ENCODE assay signal across 10 cellular contexts in the genomic region with DNA sequence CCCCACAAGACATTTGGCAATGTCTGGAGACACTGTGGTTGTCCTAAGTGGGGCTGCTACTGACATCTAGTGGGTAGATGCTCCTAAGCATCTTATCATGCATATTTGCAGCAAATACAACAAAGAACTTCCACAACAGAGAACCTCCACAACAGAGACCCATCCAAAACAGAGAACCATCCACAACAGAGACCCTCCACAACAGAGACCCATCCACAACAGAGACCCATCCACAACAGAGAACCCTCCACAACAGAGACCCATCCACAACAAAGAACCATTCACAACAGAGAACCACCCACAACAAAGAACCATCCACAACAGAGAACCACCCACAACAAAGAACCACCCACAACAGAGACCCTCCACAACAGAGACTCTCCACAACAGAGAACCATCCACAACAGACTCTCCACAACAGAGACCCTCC. TPM values are rescaled to one million over a fixed set of nuclear protein-coding genes. Genes with fewer than 3 reads are reported as not detected.
DNase-seq lines count a peak whose midpoint lies in the region; ATAC-seq lines count a peak whose summit lies in the region.
"Had no signal": no experiment of that assay in that cellular context is flagged by ENCODE, and none has a peak within 500 bp of the region (broad histone marks: within the 10 kb centered on the region; RNA-seq: fewer than 3 reads in every experiment).

No MANE protein-coding gene starts in this region.

- peak; percentile 65 to 78 for ATAC-seq in activated T-cell treated with anti-CD3 and anti-CD28 coated beads, Interleukin-2, amount 50 U/mL, for 4 hours
- peak; percentile 75 to 77 for ATAC-seq in stimulated activated naive B cell treated with anti-CD40 and anti-IgM and Interleukin-4, amounts not matched to agents 10 μg/mL and 1 μg/mL and 100 μg/mL, for 72 hours (replicated peaks)
- ATAC-seq in HG03108 (IDR thresholded peaks at IDR 0.05; ENCODE audit: unreplicated experiment) (no peak), HG02588 (IDR thresholded peaks at IDR 0.05; ENCODE audit: unreplicated experiment) (no peak)

- DNase-seq in NOMO-1 treated with DMSO at 0.1 percent for 48 hours (lab: John Stamatoyannopoulos, UW; ENCODE audit: unreplicated experiment) (peak; percentile 31), NOMO-1 treated with dmso at 0.1 percent for 144 hours (lab: John Stamatoyannopoulos, UW; ENCODE audit: unreplicated experiment) (no peak), LHCN-M2 (ENCODE audit: low read depth) (peak; percentile 44), hepatic stellate cell (ENCODE audit: low spot score) (peak; percentile 31)
- DNase-seq in activated T-cell treated with anti-CD3 and anti-CD28 coated beads, Interleukin-2, amount 50 U/mL, for 4 hours, result peak; percentile 27
- DNase-seq in stimulated activated naive B cell treated with anti-CD40 and anti-IgM and Interleukin-4, amounts not matched to agents 10 μg/mL and 1 μg/mL and 100 μg/mL, for 72 hours, result no peak

- peaks cover 9% of the 10 kb centered on the region for H3K4me1 Mint-ChIP-seq in activated T-cell treated with anti-CD3 and anti-CD28 coated beads, Interleukin-2, amount 50 U/mL, for 4 hours (ENCODE audit: low read depth)
- peaks cover 5 to 8% of the 10 kb centered on the region in 2 donors for H3K4me1 Mint-ChIP-seq in stimulated activated naive B cell treated with anti-CD40 and anti-IgM and Interleukin-4, amounts not matched to agents 10 μg/mL and 1 μg/mL and 100 μg/mL, for 72 hours

- peak overlapping the region; percentile 52 for H3K27ac Mint-ChIP-seq in stimulated activated naive B cell treated with anti-CD40 and anti-IgM and Interleukin-4, amounts not matched to agents 10 μg/mL and 1 μg/mL and 100 μg/mL, for 72 hours
- H3K27ac Mint-ChIP-seq: dendritic cell treated with granulocyte-macrophage colony-stimulating factor and Interleukin-4, amounts not matched to agents 40 ng/mL and 50 ng/mL, for 4 days had no signal

- no peak overlapping the region for H3K4me3 Mint-ChIP-seq in activated T-cell treated with anti-CD3 and anti-CD28 coated beads, Interleukin-2, amount 50 U/mL, for 4 hours
- H3K4me3 Mint-ChIP-seq in stimulated activated naive B cell treated with anti-CD40 and anti-IgM and Interleukin-4, amounts not matched to agents 10 μg/mL and 1 μg/mL and 100 μg/mL, for 72 hours, result no peak overlapping the region
- H3K4me3 Mint-ChIP-seq: dendritic cell treated with granulocyte-macrophage colony-stimulating factor and Interleukin-4, amounts not matched to agents 40 ng/mL and 50 ng/mL, for 4 days had no signal

- H3K36me3 Mint-ChIP-seq in activated T-cell treated with anti-CD3 and anti-CD28 coated beads, Interleukin-2, amount 50 U/mL, for 4 hours (ENCODE audit: insufficient read depth), result peaks cover 43% of the 10 kb centered on the region
- H3K36me3 Mint-ChIP-seq in stimulated activated naive B cell treated with anti-CD40 and anti-IgM and Interleukin-4, amounts not matched to agents 10 μg/mL and 1 μg/mL and 100 μg/mL, for 72 hours, result peaks cover 34 to 61% of the 10 kb centered on the region in 2 donors

- no peaks in the 10 kb centered on the region for H3K9me3 Mint-ChIP-seq in activated T-cell treated with anti-CD3 and anti-CD28 coated beads, Interleukin-2, amount 50 U/mL, for 4 hours
- H3K9me3 Mint-ChIP-seq in stimulated activated naive B cell treated with anti-CD40 and anti-IgM and Interleukin-4, amounts not matched to agents 10 μg/mL and 1 μg/mL and 100 μg/mL, for 72 hours, result no peaks in the 10 kb centered on the region
- H3K9me3 Mint-ChIP-seq: dendritic cell treated with granulocyte-macrophage colony-stimulating factor and Interleukin-4, amounts not matched to agents 40 ng/mL and 50 ng/mL, for 4 days had no signal

- no peaks in the 10 kb centered on the region for H3K27me3 Mint-ChIP-seq in activated T-cell treated with anti-CD3 and anti-CD28 coated beads, Interleukin-2, amount 50 U/mL, for 4 hours (ENCODE audit: low read depth)
- no peaks in the 10 kb centered on the region for H3K27me3 Mint-ChIP-seq in stimulated activated naive B cell treated with anti-CD40 and anti-IgM and Interleukin-4, amounts not matched to agents 10 μg/mL and 1 μg/mL and 100 μg/mL, for 72 hours
- H3K27me3 Mint-ChIP-seq: dendritic cell treated with granulocyte-macrophage colony-stimulating factor and Interleukin-4, amounts not matched to agents 40 ng/mL and 50 ng/mL, for 4 days had no signal

RNA-seq across cellular contexts. Expression of gene ARPC5L, which starts 32.8 kb away (rescaled TPM):
- total RNA-seq in LHCN-M2 (2014; rRNA removed), result 37.6 and 39.0 TPM in 2 replicates
- polyA plus RNA-seq in LHCN-M2 (2012), result 45.8 TPM
- 100 to 1,000 TPM; 131 to 146 (median 146) TPM for total RNA-seq in activated T-cell treated with anti-CD3 and anti-CD28 coated beads, Interleukin-2, amount 50 U/mL, for 4 hours

RNA-seq across cellular contexts. Expression of gene RPL35, which starts 33.0 kb away (rescaled TPM):
- total RNA-seq in LHCN-M2 (2014; rRNA removed), result 2,204 and 2,858 TPM in 2 replicates
- polyA plus RNA-seq in LHCN-M2 (2012), result 3,257 TPM
- 1,000 to 10,000 TPM; 2,385 to 2,622 (median 2,487) TPM for total RNA-seq in activated T-cell treated with anti-CD3 and anti-CD28 coated beads, Interleukin-2, amount 50 U/mL, for 4 hours

RNA-seq across cellular contexts. Expression of gene WDR38, which starts 41.5 kb away (rescaled TPM):
- total RNA-seq in LHCN-M2 (2014; rRNA removed), result not detected in 2 replicates
- polyA plus RNA-seq in LHCN-M2 (2012), result not detected
- total RNA-seq in activated T-cell treated with anti-CD3 and anti-CD28 coated beads, Interleukin-2, amount 50 U/mL, for 4 hours, result not detected
- total RNA-seq: thoracic aorta had no signal

RNA-seq across cellular contexts. Expression of gene GOLGA1, which starts 46.1 kb away (rescaled TPM):
- 11.7 and 12.2 TPM in 2 replicates for total RNA-seq in LHCN-M2 (2014; rRNA removed)
- polyA plus RNA-seq in LHCN-M2 (2012), result 6.5 TPM
- 10 to 100 TPM; 13.0 to 15.4 (median 14.0) TPM for total RNA-seq in activated T-cell treated with anti-CD3 and anti-CD28 coated beads, Interleukin-2, amount 50 U/mL, for 4 hours

Comparison
In these comparisons a context has a peak if more than half of its experiments do, and no peak if none do; other contexts are left out.
1. DNase-seq: peak in NOMO-1 treated with DMSO at 0.1 percent for 48 hours (single experiment), LHCN-M2 (single experiment), activated T-cell treated with anti-CD3 and anti-CD28 coated beads, Interleukin-2, amount 50 U/mL, for 4 hours (single experiment) and hepatic stellate cell (single experiment); none in NOMO-1 treated with dmso at 0.1 percent for 144 hours (single experiment) and stimulated activated naive B cell treated with anti-CD40 and anti-IgM and Interleukin-4, amounts not matched to agents 10 μg/mL and 1 μg/mL and 100 μg/mL, for 72 hours (single experiment).
2. ATAC-seq: peak in activated T-cell treated with anti-CD3 and anti-CD28 coated beads, Interleukin-2, amount 50 U/mL, for 4 hours (2 of 2) and stimulated activated naive B cell treated with anti-CD40 and anti-IgM and Interleukin-4, amounts not matched to agents 10 μg/mL and 1 μg/mL and 100 μg/mL, for 72 hours (2 of 2); none in HG03108 (single experiment) and HG02588 (single experiment).